14 cellular contexts compared by ENCODE assay signal in the genomic region with DNA sequence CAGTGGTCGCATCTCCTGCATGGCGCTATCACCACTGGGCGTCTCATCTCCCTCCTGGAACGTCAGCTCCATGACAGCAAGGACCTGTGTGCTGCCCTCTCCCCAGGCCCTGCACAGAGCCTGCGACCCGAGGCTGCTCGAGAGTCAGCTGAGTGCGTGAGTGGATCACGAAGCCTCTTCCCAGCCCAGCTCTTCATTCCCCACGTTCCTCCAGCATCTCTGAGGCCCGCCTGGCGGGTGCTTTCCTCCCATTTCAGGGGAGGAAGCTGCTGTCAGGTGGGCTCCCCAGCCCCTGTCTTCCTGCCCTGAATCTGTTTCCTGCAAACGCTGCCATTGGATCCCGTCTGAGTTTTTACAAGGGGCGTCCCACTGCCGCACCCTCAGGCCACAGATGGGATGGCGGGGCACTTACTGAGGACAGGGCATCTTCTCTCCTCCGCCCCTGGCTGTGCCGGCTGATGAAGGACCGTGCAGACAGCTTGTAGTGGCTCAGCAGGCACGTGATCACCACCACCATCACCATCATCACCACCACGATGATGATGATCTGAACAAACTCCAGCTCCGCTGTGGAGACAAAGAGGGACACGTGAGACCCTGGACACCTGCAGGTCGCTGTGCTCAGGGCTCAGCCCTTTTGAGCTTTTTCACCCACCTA. TPM values are rescaled to one million over a fixed set of nuclear protein-coding genes. Genes with fewer than 3 reads are reported as not detected.
A peak's percentile ranks its signal among the peaks of the same experiment; 100 is the strongest.
DNase-seq lines count a peak whose midpoint lies in the region; ATAC-seq, FAIRE-seq and TF ChIP-seq lines count a peak whose summit lies in the region.
"Had no signal": no experiment of that assay in that cellular context is flagged by ENCODE, and none has a peak within 500 bp of the region (broad histone marks: within the 10 kb centered on the region; RNA-seq: fewer than 3 reads in every experiment).

No MANE protein-coding gene starts in this region.

- peak; percentile 3 for DNase-seq in activated CD4-positive, alpha-beta T cell treated with anti-CD3 and anti-CD28 coated beads for 36 hours
- DNase-seq in activated CD4-positive, alpha-beta T cell treated with anti-CD3 and anti-CD28 coated beads for 48 hours = no peak
- DNase-seq in activated CD8-positive, alpha-beta memory T cell treated with anti-CD3 and anti-CD28 coated beads for 24 hours = peak; percentile 53
- peak; percentile 63 for DNase-seq in kidney
- DNase-seq in stomach = peak; percentile 18
- no peak for DNase-seq in Ammon's horn (ENCODE audit: low spot score)
- DNase-seq in medulla oblongata (ENCODE audit: extremely low spot score) = no peak
- DNase-seq: cortex of kidney; EL; NCI-H1436; NCI-H69; stimulated activated CD4-positive, alpha-beta T cell treated with anti-CD3 and anti-CD28 coated beads, Interleukin-4, amount 100 ng/mL, for 1 hour had no signal

- H3K4me1 Mint-ChIP-seq in activated CD4-positive, alpha-beta T cell treated with anti-CD3 and anti-CD28 coated beads for 36 hours = peaks cover 20% of the 10 kb centered on the region

- intact Hi-C loops in activated CD4-positive, alpha-beta T cell treated with anti-CD3 and anti-CD28 coated beads for 36 hours (cut with DNase I, micrococcal nuclease) = loop anchor here in 1 of 2 experiments (10.0 kb wide), 1 partner anchor 546 kb away; no protein-coding TSS in a partner anchor
- intact Hi-C loops in kidney (cut with DNase I) = loop anchor here (10.0 kb wide), 1 partner anchor 526 kb away; no protein-coding TSS in a partner anchor
- intact Hi-C loops in stomach (cut with DNase I; ENCODE audit: low total_unique reads) = no loop called here

- H3K9me3 Mint-ChIP-seq in activated CD4-positive, alpha-beta T cell treated with anti-CD3 and anti-CD28 coated beads for 36 hours (ENCODE audit: low read depth) = no peaks in the 10 kb centered on the region

- no peak for ATAC-seq in activated CD4-positive, alpha-beta T cell treated with anti-CD3 and anti-CD28 coated beads for 36 hours
- no peak for ATAC-seq in GM19467 (IDR thresholded peaks at IDR 0.05; ENCODE audit: unreplicated experiment)

- no peak for TF ChIP-seq EP300 in stomach (IDR thresholded peaks at IDR 0.05)

- no peak for FAIRE-seq in kidney (lab: Jason Lieb, UNC)

- H3K27me3 ChIP-seq in stomach = no peaks in the 10 kb centered on the region

- no peak for TF ChIP-seq CTCF in kidney (IDR thresholded peaks at IDR 0.05; ENCODE audit: borderline replicate concordance, extremely low read depth, insufficient read depth)
- no peak for TF ChIP-seq CTCF in stomach (IDR thresholded peaks at IDR 0.05)

- no peaks in the 10 kb centered on the region for H3K36me3 Mint-ChIP-seq in activated CD4-positive, alpha-beta T cell treated with anti-CD3 and anti-CD28 coated beads for 36 hours (ENCODE audit: low read depth)

- no peak overlapping the region for H3K27ac Mint-ChIP-seq in activated CD4-positive, alpha-beta T cell treated with anti-CD3 and anti-CD28 coated beads for 36 hours

- WGBS in stomach, 5 donors = 85 to 89% (median 88%) methylated on average over 23 to 25 of the region's 25 CpGs

- H3K9me3 ChIP-seq in kidney (ENCODE audit: control insufficient read depth in 1 of 2, low read length in 2 of 2) (no peaks in the 10 kb centered on the region), stomach (no peaks in the 10 kb centered on the region)

- H3K27ac ChIP-seq in kidney (ENCODE audit: low read depth in 2 of 2, low read length in 2 of 2) (no peak overlapping the region), stomach (no peak overlapping the region)

- H3K36me3 ChIP-seq in kidney (ENCODE audit: control insufficient read depth in 1 of 2, insufficient read depth in 2 of 2, low read length in 2 of 2) = no peaks in the 10 kb centered on the region
- peaks cover 10 to 40% (median 33%) of the 10 kb centered on the region in 4 donors for H3K36me3 ChIP-seq in stomach

- no peak overlapping the region for H3K9ac ChIP-seq in kidney (ENCODE audit: low read length in 2 of 2)

- CTCF ChIA-PET in activated CD4-positive, alpha-beta T cell treated with anti-CD3 and anti-CD28 coated beads for 36 hours (lab: Charles Lee) = no interaction called here

- POLR2A ChIA-PET in activated CD4-positive, alpha-beta T cell treated with anti-CD3 and anti-CD28 coated beads for 36 hours (lab: Charles Lee) = interaction anchor here (1.0 kb wide), 1 partner anchor 29 kb away, joined by 3 read pairs; no protein-coding TSS in a partner anchor

- H3K4me3 ChIP-seq in kidney (ENCODE audit: low read length in 2 of 2) = no peak overlapping the region
- no peak overlapping the region for H3K4me3 ChIP-seq in stomach

- TF ChIP-seq POLR2A in stomach (IDR thresholded peaks at IDR 0.05) = no peak

- peaks cover 10 to 15% of the 10 kb centered on the region in 2 donors for H3K4me1 ChIP-seq in kidney (ENCODE audit: control insufficient read depth in 1 of 2, insufficient read depth in 1 of 2, low read depth in 1 of 2, low read length in 2 of 2)
- H3K4me1 ChIP-seq in stomach = peaks cover 0 to 26% (median 17%) of the 10 kb centered on the region in 4 donors

- no peaks in the 10 kb centered on the region for H3K27me3 Mint-ChIP-seq in activated CD4-positive, alpha-beta T cell treated with anti-CD3 and anti-CD28 coated beads for 36 hours

- no peak overlapping the region for H3K4me3 Mint-ChIP-seq in activated CD4-positive, alpha-beta T cell treated with anti-CD3 and anti-CD28 coated beads for 36 hours

RNA-seq across cellular contexts. Expression of a gene that starts 39.0 kb away (rescaled TPM):
- total RNA-seq in activated CD4-positive, alpha-beta T cell treated with anti-CD3 and anti-CD28 coated beads for 36 hours = 1 to 10 TPM in 1 of 2 experiments, under 1 TPM in 1; 0.30 to 1.4 TPM
- total RNA-seq in kidney (3.7 TPM), stomach (not detected)
- polyA plus RNA-seq in kidney (ENCODE audit: insufficient read depth, low read depth, low replicate concordance) (not detected), stomach (under 1 TPM in 2 of 3 donors, not detected in 1; 0.37 to 0.60 TPM)
- total RNA-seq: kidney epithelial cell had no signal

RNA-seq across cellular contexts. Expression of a gene that starts 50.6 kb away (rescaled TPM):
- total RNA-seq in activated CD4-positive, alpha-beta T cell treated with anti-CD3 and anti-CD28 coated beads for 36 hours = 1 to 10 TPM; 1.6 to 1.8 TPM
- total RNA-seq in kidney (30.4 TPM), stomach (10 to 100 TPM in 2 of 5 donors, 1 to 10 TPM in 2, not detected in 1; 5.3 to 17.2 (median 10.7) TPM)
- polyA plus RNA-seq in kidney (ENCODE audit: insufficient read depth, low read depth, low replicate concordance) (12.9 TPM), stomach (10 to 100 TPM in 1 of 3 donors, 1 to 10 TPM in 2; 5.3 to 12.5 (median 5.4) TPM)

Comparison
In these comparisons a context has a peak if more than half of its experiments do, and no peak if none do; other contexts are left out.
1. DNase-seq: peak in activated CD4-positive, alpha-beta T cell treated with anti-CD3 and anti-CD28 coated beads for 36 hours (single experiment), activated CD8-positive, alpha-beta memory T cell treated with anti-CD3 and anti-CD28 coated beads for 24 hours (single experiment), kidney (single experiment) and stomach (single experiment); none in activated CD4-positive, alpha-beta T cell treated with anti-CD3 and anti-CD28 coated beads for 48 hours (single experiment), Ammon's horn (single experiment) and medulla oblongata (single experiment).